Comparison of ENCODE assay signal across 9 cellular contexts in the genomic region with DNA sequence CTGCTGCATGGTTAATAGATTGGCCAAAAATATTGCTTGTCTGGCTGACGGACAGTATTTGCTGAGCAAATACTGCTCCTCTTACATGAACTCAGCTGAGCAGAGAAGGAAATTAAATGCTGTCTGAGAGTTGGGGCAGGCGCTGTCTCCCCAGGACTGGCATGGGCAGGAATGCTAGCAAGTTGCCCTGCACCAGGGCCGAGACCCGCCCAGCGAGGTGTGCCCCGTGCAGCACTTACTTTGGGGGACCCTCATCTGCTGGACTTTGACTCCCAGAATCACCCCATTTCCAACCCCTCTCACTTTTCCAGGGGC. TPM values are rescaled to one million over a fixed set of nuclear protein-coding genes. Genes with fewer than 3 reads are reported as not detected.
DNase-seq lines count a peak whose midpoint lies in the region; ATAC-seq and TF ChIP-seq lines count a peak whose summit lies in the region.
"Had no signal": no experiment of that assay in that cellular context is flagged by ENCODE, and none has a peak within 500 bp of the region (broad histone marks: within the 10 kb centered on the region; RNA-seq: fewer than 3 reads in every experiment).

No MANE protein-coding gene starts in this region.

- peak overlapping the region in 2 of 4 donors; percentile 51 to 68 for H3K4me3 ChIP-seq in adrenal gland
- H3K4me3 ChIP-seq in right lobe of liver: peak overlapping the region; percentile 63 to 78 (median 72)
- H3K4me3 ChIP-seq in tibial artery: peak overlapping the region; percentile 75 to 81

- H3K4me3 Mint-ChIP-seq in activated T-cell treated with anti-CD3 and anti-CD28 coated beads, Interleukin-2, amount 50 U/mL, for 4 hours: peak overlapping the region; percentile 87

- peaks cover 57 to 63% of the 10 kb centered on the region in 2 donors for H3K4me1 ChIP-seq in adrenal gland (replicated peaks in 1 of 2)
- H3K4me1 ChIP-seq in right lobe of liver: peaks cover 0 to 48% (median 26%) of the 10 kb centered on the region in 4 donors
- H3K4me1 ChIP-seq in tibial artery: peaks cover 0 to 69% (median 57%) of the 10 kb centered on the region in 4 donors

- TF ChIP-seq CTCF in adrenal gland (IDR thresholded peaks at IDR 0.05): no peak
- TF ChIP-seq CTCF in right lobe of liver (IDR thresholded peaks at IDR 0.05): no peak
- TF ChIP-seq CTCF in tibial artery (IDR thresholded peaks at IDR 0.05): no peak

- H3K27ac ChIP-seq in adrenal gland (peak overlapping the region in 3 of 5 donors; percentile 17 to 71 (median 64)), right lobe of liver (peak overlapping the region in 1 of 3 donors; percentile 72), tibial artery (peak overlapping the region; percentile 51 to 66)
- H3K27ac ChIP-seq: epithelial cell of prostate had no signal

- H3K27me3 Mint-ChIP-seq in activated T-cell treated with anti-CD3 and anti-CD28 coated beads, Interleukin-2, amount 50 U/mL, for 4 hours (ENCODE audit: low read depth): no peaks in the 10 kb centered on the region

- WGBS in adrenal gland, 4 donors: 25 to 42% (median 32%) methylated on average over 3 to 6 of the region's 6 CpGs
- 0% methylated on average over 1 of the region's 6 CpGs for WGBS in right lobe of liver (ENCODE audit: insufficient coverage, low coverage, low lambda C conversion rate, missing lambda C conversion rate)

- H3K27me3 ChIP-seq in adrenal gland (no peaks in the 10 kb centered on the region), right lobe of liver (no peaks in the 10 kb centered on the region), tibial artery (no peaks in the 10 kb centered on the region)

- no peaks in the 10 kb centered on the region for H3K9me3 Mint-ChIP-seq in activated T-cell treated with anti-CD3 and anti-CD28 coated beads, Interleukin-2, amount 50 U/mL, for 4 hours

- H3K9me3 ChIP-seq in adrenal gland (replicated peaks in 1 of 3): no peaks in the 10 kb centered on the region
- no peaks in the 10 kb centered on the region for H3K9me3 ChIP-seq in right lobe of liver
- H3K9me3 ChIP-seq in tibial artery: no peaks in the 10 kb centered on the region

- H3K36me3 ChIP-seq in adrenal gland (replicated peaks in 1 of 2) (no peaks in the 10 kb centered on the region), right lobe of liver (no peaks in the 10 kb centered on the region), tibial artery (peaks cover 0 to 5% (median 0%) of the 10 kb centered on the region in 3 donors)

- H3K4me1 Mint-ChIP-seq in activated T-cell treated with anti-CD3 and anti-CD28 coated beads, Interleukin-2, amount 50 U/mL, for 4 hours (ENCODE audit: low read depth): peaks cover 71% of the 10 kb centered on the region

- intact Hi-C loops in adrenal gland (cut with DNase I) (no loop called here), right lobe of liver (cut with DNase I) (no loop called here), tibial artery (cut with DNase I; ENCODE audit: low total_unique reads) (loop anchor here (5.0 kb wide), 1 partner anchor 599 kb away; a partner anchor contains a TSS)

- TF ChIP-seq POLR2A in adrenal gland (IDR thresholded peaks at IDR 0.05) (no peak), right lobe of liver (IDR thresholded peaks at IDR 0.05) (no peak)

- no peak for DNase-seq in activated T-cell treated with anti-CD3 and anti-CD28 coated beads, Interleukin-2, amount 50 U/mL, for 4 hours
- no peak for DNase-seq in activated T-cell treated with anti-CD3 and anti-CD28 coated beads, Interleukin-2, amount 50 U/mL, for 48 hours
- DNase-seq in adrenal gland (no peak), right lobe of liver (no peak), tibial artery (no peak), inferior parietal cortex (ENCODE audit: extremely low spot score) (no peak), EL (no peak)

- no peak for ATAC-seq in activated T-cell treated with anti-CD3 and anti-CD28 coated beads, Interleukin-2, amount 50 U/mL, for 4 hours
- peak in 3 of 4 donors; percentile 13 to 30 (median 22) for ATAC-seq in right lobe of liver
- no peak for ATAC-seq in GM21737 (IDR thresholded peaks at IDR 0.05; ENCODE audit: unreplicated experiment)

- peaks cover 3% of the 10 kb centered on the region for H3K36me3 Mint-ChIP-seq in activated T-cell treated with anti-CD3 and anti-CD28 coated beads, Interleukin-2, amount 50 U/mL, for 4 hours (ENCODE audit: insufficient read depth)

RNA-seq across cellular contexts. Expression of a gene that starts 1.4 kb away (rescaled TPM):
- 100 to 1,000 TPM in 2 of 3 donors, 10 to 100 TPM in 1; 95.8 to 112 (median 104) TPM for total RNA-seq in activated T-cell treated with anti-CD3 and anti-CD28 coated beads, Interleukin-2, amount 50 U/mL, for 4 hours
- 10 to 100 TPM; 12.5 to 63.8 (median 26.9) TPM for total RNA-seq in adrenal gland
- polyA plus RNA-seq in adrenal gland: 10 to 100 TPM; 10.9 to 62.3 (median 41.9) TPM
- total RNA-seq in right lobe of liver: 10 to 100 TPM; 16.2 to 27.6 (median 23.3) TPM

Comparison
In these comparisons a context has a peak if more than half of its experiments do, and no peak if none do; other contexts are left out.
1. ATAC-seq: peak in right lobe of liver (3 of 4); none in activated T-cell treated with anti-CD3 and anti-CD28 coated beads, Interleukin-2, amount 50 U/mL, for 4 hours (0 of 2) and GM21737 (single experiment).